In genomic region chr2:134460583-134460998, GRCh38 we compare ENCODE assay signal across 9 cellular contexts.
DNase-seq lines count a peak whose midpoint lies in the region; ATAC-seq and TF ChIP-seq lines count a peak whose summit lies in the region.
"Had no signal": no experiment of that assay in that cellular context is flagged by ENCODE, and none has a peak within 500 bp of the region (broad histone marks: within the 10 kb centered on the region; RNA-seq: fewer than 3 reads in every experiment).

No MANE protein-coding gene starts in this region.

- H3K14ac ChIP-seq in neuronal stem cell (ENCODE audit: low read length), result peak overlapping the region; percentile 47

- H3K36me3 Mint-ChIP-seq in CD4-positive, CD25-positive, alpha-beta regulatory T cell, result peaks cover 2% of the 10 kb centered on the region
- H3K36me3 Mint-ChIP-seq in activated CD4-positive, alpha-beta memory T cell treated with anti-CD3 and anti-CD28 coated beads for 36 hours, result no peaks in the 10 kb centered on the region

- peak; percentile 77 for TF ChIP-seq CTCF in foreskin keratinocyte (conservative IDR thresholded peaks at IDR 0.05)

- no peak overlapping the region for H3K4ac ChIP-seq in neuronal stem cell (ENCODE audit: low read length)

- no peak overlapping the region for H3K4me3 ChIP-seq in CD4-positive, CD25-positive, alpha-beta regulatory T cell (ENCODE audit: low read depth, low read length)
- H3K4me3 ChIP-seq in neuronal stem cell (ENCODE audit: low read length in 2 of 2), result no peak overlapping the region
- H3K4me3 ChIP-seq: SJSA1 had no signal

- H3K9ac ChIP-seq in neuronal stem cell (ENCODE audit: low read depth, low read length, poor library complexity), result peak overlapping the region; percentile 71

- H3K9me3 Mint-ChIP-seq in CD4-positive, CD25-positive, alpha-beta regulatory T cell, result peaks cover 0 to 1% (median 0%) of the 10 kb centered on the region in 7 donors
- H3K9me3 Mint-ChIP-seq in activated CD4-positive, alpha-beta memory T cell treated with anti-CD3 and anti-CD28 coated beads for 36 hours, result no peaks in the 10 kb centered on the region

- CTCF ChIA-PET in activated CD4-positive, alpha-beta memory T cell treated with anti-CD3 and anti-CD28 coated beads for 36 hours (lab: Charles Lee), result interaction anchor here (0.9 to 1.3 kb wide), 5 partner anchors 9 to 466 kb away, joined by 3 to 6 read pairs (median 4); no protein-coding TSS in a partner anchor

- H3K27me3 Mint-ChIP-seq in CD4-positive, CD25-positive, alpha-beta regulatory T cell, result peaks cover 4% of the 10 kb centered on the region
- no peaks in the 10 kb centered on the region for H3K27me3 Mint-ChIP-seq in activated CD4-positive, alpha-beta memory T cell treated with anti-CD3 and anti-CD28 coated beads for 36 hours

- ATAC-seq in CD4-positive, CD25-positive, alpha-beta regulatory T cell (ENCODE audit: low read depth in 2 of 2), result peak in 1 of 2 donors; percentile 42
- ATAC-seq in GM18868 (IDR thresholded peaks at IDR 0.05; ENCODE audit: unreplicated experiment), result peak; percentile 88
- peak; percentile 81 for ATAC-seq in HG03066 (IDR thresholded peaks at IDR 0.05; ENCODE audit: low read depth, unreplicated experiment)
- ATAC-seq in foreskin keratinocyte, result peak; percentile 89

- H3K18ac ChIP-seq in neuronal stem cell (ENCODE audit: low read length), result peak overlapping the region; percentile 3

- peak overlapping the region; percentile 31 for H2AK5ac ChIP-seq in neuronal stem cell (ENCODE audit: low read depth, low read length)

- H3K4me3 Mint-ChIP-seq in CD4-positive, CD25-positive, alpha-beta regulatory T cell, result no peak overlapping the region
- H3K4me3 Mint-ChIP-seq in activated CD4-positive, alpha-beta memory T cell treated with anti-CD3 and anti-CD28 coated beads for 36 hours, result no peak overlapping the region

- H2BK12ac ChIP-seq in neuronal stem cell (ENCODE audit: low read length), result no peak overlapping the region

- H4K91ac ChIP-seq in neuronal stem cell (ENCODE audit: low read depth, low read length, poor library complexity), result no peak overlapping the region

- H2AFZ ChIP-seq in neuronal stem cell (ENCODE audit: low read length), result peak overlapping the region; percentile 39

- POLR2A ChIA-PET in activated CD4-positive, alpha-beta memory T cell treated with anti-CD3 and anti-CD28 coated beads for 36 hours (lab: Charles Lee), result no interaction called here

- H3K36me3 ChIP-seq in CD4-positive, CD25-positive, alpha-beta regulatory T cell (ENCODE audit: control insufficient read depth, insufficient read depth, low read length), result no peaks in the 10 kb centered on the region
- peaks cover under 1 to 3% of the 10 kb centered on the region in 2 donors for H3K36me3 ChIP-seq in neuronal stem cell (replicated peaks in 1 of 2; ENCODE audit: control insufficient read depth in 2 of 2, insufficient read depth in 2 of 2, low read length in 2 of 2)
- H3K36me3 ChIP-seq: SJSA1 had no signal

- H4K8ac ChIP-seq in neuronal stem cell (ENCODE audit: low read depth, low read length), result no peak overlapping the region

- H3K4me1 ChIP-seq in CD4-positive, CD25-positive, alpha-beta regulatory T cell (ENCODE audit: control insufficient read depth, insufficient read depth, low read length, poor library complexity, severe bottlenecking), result no peaks in the 10 kb centered on the region
- H3K4me1 ChIP-seq in foreskin keratinocyte, result no peaks in the 10 kb centered on the region
- peaks cover 0 to 6% of the 10 kb centered on the region in 2 donors for H3K4me1 ChIP-seq in neuronal stem cell (ENCODE audit: control insufficient read depth in 2 of 2, insufficient read depth in 1 of 2, low read depth in 1 of 2, low read length in 2 of 2)
- H3K4me1 ChIP-seq: SJSA1 had no signal

- H3K27ac ChIP-seq in CD4-positive, CD25-positive, alpha-beta regulatory T cell (ENCODE audit: insufficient read depth, low read length, poor library complexity, severe bottlenecking), result no peak overlapping the region
- H3K27ac ChIP-seq in foreskin keratinocyte, result no peak overlapping the region
- H3K27ac ChIP-seq in neuronal stem cell (replicated peaks; ENCODE audit: low read length), result no peak overlapping the region
- H3K27ac ChIP-seq: SJSA1 had no signal

- peak in 2 of 3 donors; percentile 18 to 50 for DNase-seq in CD4-positive, CD25-positive, alpha-beta regulatory T cell
- DNase-seq in NCI-H2171 treated with DMSO at 0.1 percent for 48 hours (lab: John Stamatoyannopoulos, UW), result peak; percentile 97
- peak; percentile 31 for DNase-seq in activated CD4-positive, alpha-beta memory T cell treated with anti-CD3 and anti-CD28 coated beads for 36 hours
- peak in 1 of 2 donors; percentile 60 for DNase-seq in foreskin keratinocyte
- peak; percentile 40 for DNase-seq in neuronal stem cell (ENCODE audit: low spot score)
- DNase-seq in stimulated activated naive CD4-positive, alpha-beta T cell treated with Interleukin-2 at 50 U/mL for 16 hours (lab: John Stamatoyannopoulos, UW), result no peak

- H3K4me2 ChIP-seq in neuronal stem cell (ENCODE audit: insufficient read depth, low read length, poor library complexity, severe bottlenecking), result no peak overlapping the region

- H2BK5ac ChIP-seq in neuronal stem cell (ENCODE audit: low read length), result peak overlapping the region; percentile 68

- H3K23ac ChIP-seq in neuronal stem cell (ENCODE audit: low read depth, low read length, poor library complexity), result no peak overlapping the region

- WGBS in neuronal stem cell (ENCODE audit: extremely low coverage in 2 of 2, insufficient read length in 2 of 2, insufficient replicate concordance in 1 of 2), 2 donors, result no CpG with 5 or more reads among the region's 8 CpGs

- no peak overlapping the region for H3K27ac Mint-ChIP-seq in CD4-positive, CD25-positive, alpha-beta regulatory T cell
- H3K27ac Mint-ChIP-seq in activated CD4-positive, alpha-beta memory T cell treated with anti-CD3 and anti-CD28 coated beads for 36 hours, result no peak overlapping the region

- no peaks in the 10 kb centered on the region for H3K9me3 ChIP-seq in CD4-positive, CD25-positive, alpha-beta regulatory T cell (ENCODE audit: control insufficient read depth in 2 of 2, low read length in 2 of 2)
- no peaks in the 10 kb centered on the region for H3K9me3 ChIP-seq in neuronal stem cell (replicated peaks in 1 of 2; ENCODE audit: control insufficient read depth in 2 of 2, insufficient read depth in 1 of 2, low read depth in 1 of 2, low read length in 2 of 2)
- H3K9me3 ChIP-seq: SJSA1 had no signal

- intact Hi-C loops in activated CD4-positive, alpha-beta memory T cell treated with anti-CD3 and anti-CD28 coated beads for 36 hours (cut with micrococcal nuclease), result no loop called here

- H3K4me1 Mint-ChIP-seq in CD4-positive, CD25-positive, alpha-beta regulatory T cell, result no peaks in the 10 kb centered on the region
- no peaks in the 10 kb centered on the region for H3K4me1 Mint-ChIP-seq in activated CD4-positive, alpha-beta memory T cell treated with anti-CD3 and anti-CD28 coated beads for 36 hours (ENCODE audit: low read depth)

- H3K27me3 ChIP-seq in CD4-positive, CD25-positive, alpha-beta regulatory T cell (ENCODE audit: control insufficient read depth, insufficient read depth, low read length), result no peaks in the 10 kb centered on the region
- H3K27me3 ChIP-seq in foreskin keratinocyte (peaks cover 3% of the 10 kb centered on the region), neuronal stem cell (ENCODE audit: control insufficient read depth in 3 of 3, insufficient read depth in 3 of 3, low read depth in 1 of 3, low read length in 3 of 3) (no peaks in the 10 kb centered on the region)
- H3K27me3 ChIP-seq: SJSA1 had no signal

- no peak overlapping the region for H2BK15ac ChIP-seq in neuronal stem cell (ENCODE audit: low read length)

- H2BK120ac ChIP-seq in neuronal stem cell (ENCODE audit: low read depth, low read length), result no peak overlapping the region

- H3K79me1 ChIP-seq in neuronal stem cell (ENCODE audit: low read depth, low read length), result no peaks in the 10 kb centered on the region
